Comparison of ENCODE assay signal across 34 cellular contexts in the genomic region with DNA sequence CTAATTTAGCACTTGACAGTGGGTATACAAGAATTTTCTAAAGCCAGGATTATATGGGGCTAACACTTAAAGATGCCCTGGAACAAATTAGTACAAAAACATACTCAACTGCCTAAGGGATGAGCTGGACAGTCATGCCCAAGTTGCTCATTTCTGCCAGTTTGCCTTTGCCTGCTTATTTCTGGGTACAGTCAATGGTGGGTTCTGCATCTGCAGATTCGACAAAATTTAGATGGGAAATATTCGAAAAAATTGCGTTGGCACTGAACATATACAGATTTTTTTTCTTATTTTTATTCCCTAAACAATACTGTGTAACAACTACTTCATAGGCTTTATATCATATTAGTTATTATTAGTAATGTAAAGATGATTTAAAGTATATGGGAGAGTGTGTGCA.
"Had no signal": no experiment of that assay in that cellular context is flagged by ENCODE, and none has a peak within 500 bp of the region (broad histone marks: within the 10 kb centered on the region; RNA-seq: fewer than 3 reads in every experiment).

No MANE protein-coding gene starts in this region.

- H3K9me3 ChIP-seq: adrenal gland, ascending aorta, body of pancreas, breast epithelium had no signal

- FAIRE-seq: astrocyte, bronchial epithelial cell had no signal

- H3K27me3 ChIP-seq: adrenal gland, ascending aorta, body of pancreas, brain microvascular endothelial cell, breast epithelium, cardiac muscle cell had no signal

- DNase-seq: activated effector memory CD4-positive, alpha-beta T cell treated with anti-CD3 and anti-CD28 coated beads, Interleukin-2, amount 50 U/mL, for 16 hours; activated effector memory CD4-positive, alpha-beta T cell treated with Interleukin-2 at 50 U/mL for 16 hours; activated gamma-delta T cell; activated gamma-delta T cell treated with Interleukin-2 at 50 U/mL for 16 hours; activated naive CD4-positive, alpha-beta T cell; activated naive CD4-positive, alpha-beta T cell treated with anti-CD3 and anti-CD28 coated beads for 36 hours; activated naive CD4-positive, alpha-beta T cell treated with anti-CD3 and anti-CD28 coated beads, Interleukin-2, amount 10 ng/mL, durations not matched to agents 7 days and 5 days; activated naive CD4-positive, alpha-beta T cell treated with anti-CD3 and anti-CD28 coated beads, Interleukin-2, amount 50 U/mL, for 16 hours; activated naive CD4-positive, alpha-beta T cell treated with Interleukin-2 at 50 U/mL for 16 hours; activated naive CD8-positive, alpha-beta T cell treated with anti-CD3 and anti-CD28 coated beads for 36 hours; activated naive CD8-positive, alpha-beta T cell treated with anti-CD3 and anti-CD28 coated beads, Interleukin-2, amount 10 ng/mL, durations not matched to agents 7 days and 5 days; activated naive CD8-positive, alpha-beta T cell treated with anti-CD3 and anti-CD28 coated beads, Interleukin-2, amount 50 U/mL, for 24 hours; activated T-cell treated with anti-CD3 and anti-CD28 coated beads, Interleukin-2, amount 50 U/mL, for 1 hour; activated T-cell treated with anti-CD3 and anti-CD28 coated beads, Interleukin-2, amount 50 U/mL, for 24 hours; activated T-cell treated with anti-CD3 and anti-CD28 coated beads, Interleukin-2, amount 50 U/mL, for 4 hours; activated T-cell treated with anti-CD3 and anti-CD28 coated beads, Interleukin-2, amount 50 U/mL, for 48 hours; activated T-cell treated with anti-CD3 and anti-CD28 coated beads, Interleukin-2, amount 50 U/mL, for 72 hours; adrenal gland; amniotic stem cell; amygdala; anterior cingulate cortex; aorta; body of pancreas; brain microvascular endothelial cell; caudate nucleus; central memory CD4-positive, alpha-beta T cell; cerebellar nuclear complex had no signal

- H3K4me1 ChIP-seq: ascending aorta, breast epithelium had no signal

- H3K36me3 ChIP-seq: adrenal gland, ascending aorta, brain microvascular endothelial cell, breast epithelium, cardiac muscle cell had no signal

- ATAC-seq: activated naive CD4-positive, alpha-beta T cell treated with anti-CD3 and anti-CD28 coated beads, Interleukin-2, amount 50 U/mL, for 72 hours; activated naive CD8-positive, alpha-beta T cell treated with anti-CD3 and anti-CD28 coated beads, Interleukin-2, amount 50 U/mL, for 24 hours; activated T-cell treated with anti-CD3 and anti-CD28 coated beads, Interleukin-2, amount 50 U/mL, for 4 hours; activated T-cell treated with anti-CD3 and anti-CD28 coated beads, Interleukin-2, amount 50 U/mL, for 72 hours; activated T-helper 17 cell treated with anti-CD3 and anti-CD28 coated beads, Interleukin-2, amount 50 U/mL, for 72 hours; body of pancreas had no signal

- H3K27ac ChIP-seq: adrenal gland, ascending aorta, body of pancreas, brain microvascular endothelial cell, breast epithelium, cardiac muscle cell had no signal

- H3K4me3 ChIP-seq: adrenal gland, ascending aorta, body of pancreas, breast epithelium, cardiac muscle cell had no signal
